In genomic region chr7:142557971-142558582, GRCh38 we compare ENCODE assay signal across 8 cellular contexts.
DNase-seq lines count a peak whose midpoint lies in the region; ATAC-seq and TF ChIP-seq lines count a peak whose summit lies in the region.

No MANE protein-coding gene starts in this region.

- peak; percentile 1 for DNase-seq in NCI-H146 (lab: John Stamatoyannopoulos, UW)
- DNase-seq in NCI-H146 treated with DMSO at 0.1 percent for 48 hours (lab: John Stamatoyannopoulos, UW; ENCODE audit: unreplicated experiment) = no peak
- peak; percentile 49 to 78 for DNase-seq in Kasumi-1 (lab: John Stamatoyannopoulos, UW)
- DNase-seq in activated CD4-positive, alpha-beta T cell treated with anti-CD3 and anti-CD28 coated beads for 36 hours = peak; percentile 76
- DNase-seq in endodermal cell = peak; percentile 87
- DNase-seq in ovary = no peak

- H3K36me3 ChIP-seq in endodermal cell (ENCODE audit: control insufficient read depth, insufficient read depth, low read length) (no peaks in the 10 kb centered on the region), neutrophil (no peaks in the 10 kb centered on the region), ovary (no peaks in the 10 kb centered on the region)

- no peak overlapping the region for H3K27ac Mint-ChIP-seq in activated CD4-positive, alpha-beta T cell treated with anti-CD3 and anti-CD28 coated beads for 36 hours
- no peak overlapping the region for H3K27ac Mint-ChIP-seq in endodermal cell

- ATAC-seq in GM21825 (IDR thresholded peaks at IDR 0.05; ENCODE audit: unreplicated experiment) = peak; percentile 85
- peak; percentile 80 for ATAC-seq in activated CD4-positive, alpha-beta T cell treated with anti-CD3 and anti-CD28 coated beads for 36 hours

- no peaks in the 10 kb centered on the region for H3K9me3 Mint-ChIP-seq in activated CD4-positive, alpha-beta T cell treated with anti-CD3 and anti-CD28 coated beads for 36 hours (ENCODE audit: low read depth)
- peaks cover 5% of the 10 kb centered on the region for H3K9me3 Mint-ChIP-seq in endodermal cell

- H3K27me3 Mint-ChIP-seq in activated CD4-positive, alpha-beta T cell treated with anti-CD3 and anti-CD28 coated beads for 36 hours = no peaks in the 10 kb centered on the region
- peaks cover 3% of the 10 kb centered on the region for H3K27me3 Mint-ChIP-seq in endodermal cell (ENCODE audit: insufficient read depth)

- no peaks in the 10 kb centered on the region for H3K9me3 ChIP-seq in endodermal cell (ENCODE audit: control insufficient read depth, low read length)
- H3K9me3 ChIP-seq in neutrophil = no peaks in the 10 kb centered on the region
- no peaks in the 10 kb centered on the region for H3K9me3 ChIP-seq in ovary

- intact Hi-C loops in activated CD4-positive, alpha-beta T cell treated with anti-CD3 and anti-CD28 coated beads for 36 hours (cut with DNase I, micrococcal nuclease) = loop anchor here in 1 of 2 experiments (2.0 to 5.0 kb wide), 3 partner anchors 29 to 253 kb away; no protein-coding TSS in a partner anchor
- intact Hi-C loops in ovary (cut with DNase I) = no loop called here

- no peak overlapping the region for H3K9ac ChIP-seq in endodermal cell (ENCODE audit: extremely low read depth, low read length, poor library complexity, severe bottlenecking)

- POLR2A ChIA-PET in activated CD4-positive, alpha-beta T cell treated with anti-CD3 and anti-CD28 coated beads for 36 hours (lab: Charles Lee) = no interaction called here

- CTCF ChIA-PET in activated CD4-positive, alpha-beta T cell treated with anti-CD3 and anti-CD28 coated beads for 36 hours (lab: Charles Lee) = interaction anchor here (0.6 to 3.1 kb wide), 25 partner anchors 8 to 445 kb away, joined by 3 to 33 read pairs (median 4); no protein-coding TSS in a partner anchor

- 64 to 72% methylated on average over 3 to 5 of the region's 5 CpGs for WGBS in endodermal cell (ENCODE audit: insufficient coverage in 1 of 2, insufficient read length in 1 of 2), 2 experiments
- 36 to 44% (median 38%) methylated on average over 5 of the region's 5 CpGs for WGBS in ovary, 3 donors

- peaks cover 2% of the 10 kb centered on the region for H3K4me1 Mint-ChIP-seq in activated CD4-positive, alpha-beta T cell treated with anti-CD3 and anti-CD28 coated beads for 36 hours
- peaks cover 8% of the 10 kb centered on the region for H3K4me1 Mint-ChIP-seq in endodermal cell

- no peak overlapping the region for H3K4me3 ChIP-seq in endodermal cell (ENCODE audit: low read length)
- no peak overlapping the region for H3K4me3 ChIP-seq in neutrophil (ENCODE audit: low read depth in 1 of 2, low read length in 1 of 2)
- H3K4me3 ChIP-seq in ovary = no peak overlapping the region

- H3K27ac ChIP-seq in endodermal cell (ENCODE audit: low read depth, low read length) (no peak overlapping the region), neutrophil (no peak overlapping the region), ovary (no peak overlapping the region)

- TF ChIP-seq EP300 in ovary (IDR thresholded peaks at IDR 0.05) = no peak

- H3K27me3 ChIP-seq in endodermal cell (ENCODE audit: control insufficient read depth, insufficient read depth, low read length, poor library complexity, severe bottlenecking) (no peaks in the 10 kb centered on the region), neutrophil (no peaks in the 10 kb centered on the region), ovary (no peaks in the 10 kb centered on the region)

- TF ChIP-seq POLR2A in ovary (IDR thresholded peaks at IDR 0.05) = no peak

- peaks cover 4% of the 10 kb centered on the region for H3K4me1 ChIP-seq in endodermal cell (ENCODE audit: control insufficient read depth, insufficient read depth, low read length)
- peaks cover 10 to 11% of the 10 kb centered on the region in 2 experiments for H3K4me1 ChIP-seq in neutrophil (ENCODE audit: control insufficient read depth in 1 of 2, insufficient read depth in 1 of 2, low read depth in 1 of 2, low read length in 1 of 2)
- H3K4me1 ChIP-seq in ovary (ENCODE audit: insufficient read depth) = no peaks in the 10 kb centered on the region

- H3K4me3 Mint-ChIP-seq in activated CD4-positive, alpha-beta T cell treated with anti-CD3 and anti-CD28 coated beads for 36 hours = peak overlapping the region; percentile 13
- no peak overlapping the region for H3K4me3 Mint-ChIP-seq in endodermal cell

- TF ChIP-seq CTCF in endodermal cell (conservative IDR thresholded peaks at IDR 0.05) = peak; percentile 92
- TF ChIP-seq CTCF in neutrophil (IDR thresholded peaks at IDR 0.05) = peak; percentile 49
- TF ChIP-seq CTCF in ovary (IDR thresholded peaks at IDR 0.05) = no peak

- H3K36me3 Mint-ChIP-seq in activated CD4-positive, alpha-beta T cell treated with anti-CD3 and anti-CD28 coated beads for 36 hours (ENCODE audit: low read depth) = no peaks in the 10 kb centered on the region
- no peaks in the 10 kb centered on the region for H3K36me3 Mint-ChIP-seq in endodermal cell (ENCODE audit: low read depth)

Comparison
In these comparisons a context has a peak if more than half of its experiments do, and no peak if none do; other contexts are left out.
1. DNase-seq: peak in NCI-H146 (single experiment), Kasumi-1 (2 of 2), activated CD4-positive, alpha-beta T cell treated with anti-CD3 and anti-CD28 coated beads for 36 hours (single experiment) and endodermal cell (single experiment); none in NCI-H146 treated with DMSO at 0.1 percent for 48 hours (single experiment) and ovary (0 of 5).
2. CTCF ChIP-seq: peak in endodermal cell (single experiment) and neutrophil (single experiment); none in ovary (0 of 3).